ENCODE assay signal across 6 cellular contexts in the genomic region with DNA sequence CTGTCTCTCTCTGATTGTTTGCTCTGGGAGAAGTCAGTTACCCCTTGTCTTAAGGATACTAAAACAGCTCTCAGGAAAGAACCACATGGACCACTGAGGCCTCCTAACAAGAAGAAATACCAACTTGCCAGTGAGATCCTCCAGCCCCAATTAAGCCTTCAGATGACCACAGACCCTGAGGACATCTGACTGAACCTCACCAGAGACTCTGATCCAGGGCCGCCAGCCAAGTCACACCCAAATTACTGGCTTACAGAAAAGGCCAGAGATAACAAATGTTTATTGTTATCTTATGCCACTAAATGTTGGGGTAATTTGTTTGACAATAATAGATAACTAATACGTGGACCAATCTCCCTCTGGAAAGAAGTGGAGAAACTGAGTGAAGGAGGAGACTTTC.
"Had no signal": no experiment of that assay in that cellular context is flagged by ENCODE, and none has a peak within 500 bp of the region (broad histone marks: within the 10 kb centered on the region; RNA-seq: fewer than 3 reads in every experiment).

No MANE protein-coding gene starts in this region.

- H3K4me3 Mint-ChIP-seq: IgD-negative memory B cell had no signal

- H3K27ac Mint-ChIP-seq: IgD-negative memory B cell had no signal

- H3K4me1 Mint-ChIP-seq: IgD-negative memory B cell had no signal

- DNase-seq: GM23248, GOT3, H7, HCEC 1CT, KBM-7 had no signal
